1 cellular context compared by ENCODE assay signal in genomic region chr12:115763982-115764621, GRCh38.
A peak's percentile ranks its signal among the peaks of the same experiment; 100 is the strongest.
TF ChIP-seq lines count a peak whose summit lies in the region.

No MANE protein-coding gene starts in this region.

TF ChIP-seq in HepG2, 621 proteins besides CTCF, POLR2A, EP300 and RAD21 (continued from another document and continues in another):
- TF ChIP-seq HDAC2 (CRISPR knock-in tag; IDR thresholded peaks at IDR 0.05), result peak; percentile 73
- 0 out of 2 replicates have a peak, but pooled peaks have one; percentile 45 for TF ChIP-seq RCOR2 (CRISPR knock-in tag; IDR thresholded peaks at IDR 0.05)
- no peak for TF ChIP-seq CERS6 (CRISPR knock-in tag; IDR thresholded peaks at IDR 0.05)
- TF ChIP-seq ELF3 (CRISPR knock-in tag; IDR thresholded peaks at IDR 0.05), result peak; percentile 68; the same call in 1 of the 2 replicates
- TF ChIP-seq ARID5B (CRISPR knock-in tag; IDR thresholded peaks at IDR 0.05), result peak; percentile 84
- 0 out of 2 replicates have a peak, but pooled peaks have one; percentile 33 for TF ChIP-seq KDM4B (CRISPR knock-in tag; IDR thresholded peaks at IDR 0.05)
- TF ChIP-seq ZNF280D (CRISPR knock-in tag; IDR thresholded peaks at IDR 0.05), result peak; percentile 37; the same call in 1 of the 2 replicates
- TF ChIP-seq ATF6 (CRISPR knock-in tag; conservative IDR thresholded peaks at IDR 0.05), result no peak
- peak; percentile 55; the same call in 1 of the 2 replicates for TF ChIP-seq ERF (CRISPR knock-in tag; IDR thresholded peaks at IDR 0.05)
- no peak for TF ChIP-seq ZNF235 (CRISPR knock-in tag; IDR thresholded peaks at IDR 0.05; ENCODE audit: borderline replicate concordance)
- TF ChIP-seq ZGPAT (CRISPR knock-in tag; IDR thresholded peaks at IDR 0.05), result peak; percentile 49; the same call in 1 of the 2 replicates
- peak; percentile 61 for TF ChIP-seq RARA (CRISPR knock-in tag; IDR thresholded peaks at IDR 0.05)
- TF ChIP-seq MED1 (CRISPR knock-in tag; IDR thresholded peaks at IDR 0.05), result peak; percentile 57
- TF ChIP-seq YEATS2 (CRISPR knock-in tag; IDR thresholded peaks at IDR 0.05; ENCODE audit: borderline replicate concordance), result no peak
- peak; percentile 70; the same call in 1 of the 2 replicates for TF ChIP-seq ZMYM4 (CRISPR knock-in tag; IDR thresholded peaks at IDR 0.05)
- no peak for TF ChIP-seq SRF (IDR thresholded peaks at IDR 0.05; ENCODE audit: low read depth, low read length)
- peak; percentile 30; the same call in 1 of the 2 replicates for TF ChIP-seq ZBTB20 (CRISPR knock-in tag; IDR thresholded peaks at IDR 0.05; ENCODE audit: borderline replicate concordance, low read depth)
- TF ChIP-seq SRSF4 (IDR thresholded peaks at IDR 0.05; ENCODE audit: low read depth, low read length, poor library complexity, severe bottlenecking), result no peak
- peak; percentile 57 for TF ChIP-seq PATZ1 (CRISPR knock-in tag; IDR thresholded peaks at IDR 0.05)
- TF ChIP-seq ZNF441 (CRISPR knock-in tag; IDR thresholded peaks at IDR 0.05; ENCODE audit: borderline replicate concordance), result no peak
- TF ChIP-seq AFF4 (CRISPR knock-in tag; IDR thresholded peaks at IDR 0.05), result no peak
- peak; percentile 43 for TF ChIP-seq HNF4A (CRISPR knock-in tag; IDR thresholded peaks at IDR 0.05)
- no peak for TF ChIP-seq CENPBD1 (CRISPR knock-in tag; IDR thresholded peaks at IDR 0.05; ENCODE audit: borderline replicate concordance, low read depth)
- TF ChIP-seq THAP8 (CRISPR knock-in tag; IDR thresholded peaks at IDR 0.05; ENCODE audit: borderline replicate concordance), result no peak
- TF ChIP-seq JUN (CRISPR knock-in tag; IDR thresholded peaks at IDR 0.05), result no peak
- TF ChIP-seq ZMYM3 (CRISPR knock-in tag; IDR thresholded peaks at IDR 0.05), result peak; percentile 68; the same call in 1 of the 2 replicates
- peak; percentile 76 for TF ChIP-seq NFYB (CRISPR knock-in tag; IDR thresholded peaks at IDR 0.05)
- TF ChIP-seq ZFP41 (CRISPR knock-in tag; IDR thresholded peaks at IDR 0.05; ENCODE audit: borderline replicate concordance), result no peak
